ENCODE assay signal across 8 cellular contexts in the genomic region with DNA sequence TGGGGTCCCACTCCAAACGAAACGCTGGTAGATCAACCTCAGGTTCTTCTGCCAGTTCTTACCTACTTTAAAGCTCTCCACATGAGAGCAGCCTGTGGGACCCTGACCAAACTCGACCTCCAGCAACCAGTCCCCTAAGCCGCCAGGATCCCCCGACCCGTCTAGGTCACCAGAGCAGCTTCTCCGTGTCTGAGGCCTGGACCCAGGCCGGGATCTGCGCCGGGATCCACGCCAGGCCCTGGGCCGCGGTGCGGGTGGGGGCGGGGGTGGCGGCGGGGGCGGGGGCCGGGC. TPM values are rescaled to one million over a fixed set of nuclear protein-coding genes. Genes with fewer than 3 reads are reported as not detected.
DNase-seq lines count a peak whose midpoint lies in the region; ATAC-seq and TF ChIP-seq lines count a peak whose summit lies in the region.

No MANE protein-coding gene starts in this region.

- BruUV-seq in mammary epithelial cell (replicated peaks; lab: Mats Ljungman, UMichigan): no TSS peak

- intact Hi-C loops in mammary epithelial cell (cut with micrococcal nuclease): no loop called here

- no peaks in the 10 kb centered on the region for H3K27me3 ChIP-seq in CD4-positive, CD25-positive, alpha-beta regulatory T cell (ENCODE audit: control insufficient read depth, insufficient read depth, low read length)
- no peaks in the 10 kb centered on the region for H3K27me3 ChIP-seq in mammary epithelial cell (ENCODE audit: insufficient read depth, low read length)

- H3K4me2 ChIP-seq in mammary epithelial cell (ENCODE audit: insufficient read depth, low read depth, low read length): no peak overlapping the region

- WGBS in mammary epithelial cell (ENCODE audit: low coverage, missing lambda C conversion rate): 26% methylated on average over 8 of the region's 19 CpGs

- H4K20me1 ChIP-seq in mammary epithelial cell (ENCODE audit: insufficient read depth, low read length): no peaks in the 10 kb centered on the region

- H3K36me3 ChIP-seq in CD4-positive, CD25-positive, alpha-beta regulatory T cell (ENCODE audit: control insufficient read depth, insufficient read depth, low read length): no peaks in the 10 kb centered on the region
- H3K36me3 ChIP-seq in mammary epithelial cell (ENCODE audit: insufficient read depth, low read length): no peaks in the 10 kb centered on the region

- no peaks in the 10 kb centered on the region for H3K36me3 Mint-ChIP-seq in CD4-positive, CD25-positive, alpha-beta regulatory T cell
- peaks cover 3% of the 10 kb centered on the region for H3K36me3 Mint-ChIP-seq in nephron (ENCODE audit: low read depth)

- H3K4me3 Mint-ChIP-seq in CD4-positive, CD25-positive, alpha-beta regulatory T cell: peak overlapping the region; percentile 87 to 99 (median 90)
- peak overlapping the region; percentile 77 to 91 (median 88) for H3K4me3 Mint-ChIP-seq in nephron

- peak overlapping the region; percentile 59 for H3K4me3 ChIP-seq in CD4-positive, CD25-positive, alpha-beta regulatory T cell (ENCODE audit: low read depth, low read length)
- peak overlapping the region in 1 of 3 experiments; percentile 9 for H3K4me3 ChIP-seq in mammary epithelial cell (replicated peaks in 1 of 3; ENCODE audit: insufficient read depth in 1 of 3, low read depth in 2 of 3, low read length in 3 of 3)

- H3K79me2 ChIP-seq in mammary epithelial cell (ENCODE audit: insufficient read depth, low read length): no peaks in the 10 kb centered on the region

- in situ Hi-C loops in mammary epithelial cell (cut with MboI; ENCODE audit: low sequenced_read_pairs in 2 of 2): no loop called here

- no peak overlapping the region for H3K9ac ChIP-seq in mammary epithelial cell (ENCODE audit: insufficient read depth, low read length)

- H3K4me1 Mint-ChIP-seq in CD4-positive, CD25-positive, alpha-beta regulatory T cell: peaks cover 0 to 26% (median 6%) of the 10 kb centered on the region in 4 donors
- peaks cover 17% of the 10 kb centered on the region for H3K4me1 Mint-ChIP-seq in nephron

- H3K9me3 Mint-ChIP-seq in CD4-positive, CD25-positive, alpha-beta regulatory T cell: no peaks in the 10 kb centered on the region
- H3K9me3 Mint-ChIP-seq in nephron: peaks cover 13% of the 10 kb centered on the region

- peak in 1 of 3 donors; percentile 22 for DNase-seq in CD4-positive, CD25-positive, alpha-beta regulatory T cell
- DNase-seq in mammary epithelial cell (no peak), NCI-H446 treated with DMSO at 0.1 percent for 48 hours (lab: John Stamatoyannopoulos, UW) (no peak)

- peaks cover 4% of the 10 kb centered on the region for H3K27me3 Mint-ChIP-seq in CD4-positive, CD25-positive, alpha-beta regulatory T cell
- H3K27me3 Mint-ChIP-seq in nephron (ENCODE audit: low read depth): no peaks in the 10 kb centered on the region

- peak in 1 of 2 donors; percentile 2 for ATAC-seq in CD4-positive, CD25-positive, alpha-beta regulatory T cell (ENCODE audit: low read depth in 2 of 2)
- peak; percentile 5 for ATAC-seq in HG02852 (IDR thresholded peaks at IDR 0.05; ENCODE audit: unreplicated experiment)
- ATAC-seq in GM18907 (IDR thresholded peaks at IDR 0.05; ENCODE audit: unreplicated experiment): no peak
- no peak for ATAC-seq in HG03520 (IDR thresholded peaks at IDR 0.05; ENCODE audit: unreplicated experiment)
- no peak for ATAC-seq in HG03469 (IDR thresholded peaks at IDR 0.05; ENCODE audit: unreplicated experiment)

- H3K9me3 ChIP-seq in CD4-positive, CD25-positive, alpha-beta regulatory T cell (ENCODE audit: control insufficient read depth in 2 of 2, low read length in 2 of 2): no peaks in the 10 kb centered on the region
- H3K9me3 ChIP-seq in mammary epithelial cell (replicated peaks; ENCODE audit: insufficient read depth, low read length): peaks cover 7% of the 10 kb centered on the region

- peaks cover 3% of the 10 kb centered on the region for H3K4me1 ChIP-seq in CD4-positive, CD25-positive, alpha-beta regulatory T cell (ENCODE audit: control insufficient read depth, insufficient read depth, low read length, poor library complexity, severe bottlenecking)
- peaks cover 4% of the 10 kb centered on the region for H3K4me1 ChIP-seq in mammary epithelial cell (ENCODE audit: insufficient read depth, low read length)

- CTCF ChIA-PET in mammary epithelial cell (lab: Charles Lee; ENCODE audit: low non-redundant PET): no interaction called here

- TF ChIP-seq CTCF in mammary epithelial cell (conservative IDR thresholded peaks at IDR 0.05 in 1 of 2, IDR thresholded peaks at IDR 0.05 in 1 of 2; ENCODE audit: extremely low read depth in 1 of 2, insufficient read depth in 1 of 2, low read depth in 1 of 2, low read length in 2 of 2): no peak
- TF ChIP-seq CTCF in nephron (IDR thresholded peaks at IDR 0.05; ENCODE audit: unreplicated experiment in 3 of 3): no peak

- dilution Hi-C loops in mammary epithelial cell (cut with HindIII; ENCODE audit: low sequenced_read_pairs): no loop called here

- H3K27ac ChIP-seq in CD4-positive, CD25-positive, alpha-beta regulatory T cell (ENCODE audit: insufficient read depth, low read length, poor library complexity, severe bottlenecking): peak overlapping the region; percentile 51
- H3K27ac ChIP-seq in mammary epithelial cell (ENCODE audit: insufficient read depth, low read depth, low read length): no peak overlapping the region

- H2AFZ ChIP-seq in mammary epithelial cell (ENCODE audit: low read depth, low read length): peak overlapping the region; percentile 64

- peak overlapping the region; percentile 85 to 95 (median 87) for H3K27ac Mint-ChIP-seq in CD4-positive, CD25-positive, alpha-beta regulatory T cell
- peak overlapping the region; percentile 98 to 100 (median 99) for H3K27ac Mint-ChIP-seq in nephron

RNA-seq across cellular contexts. Expression of gene USP51, which starts 1.4 kb away (rescaled TPM):
- total RNA-seq in CD4-positive, CD25-positive, alpha-beta regulatory T cell: 2.0 TPM
- under 1 TPM; 0.15 to 0.42 (median 0.35) TPM for polyA plus RNA-seq in CD4-positive, CD25-positive, alpha-beta regulatory T cell
- total RNA-seq in mammary epithelial cell: 1 to 10 TPM in 1 of 2 donors, under 1 TPM in 1; 0.28 to 2.3 TPM
- polyA plus RNA-seq in mammary epithelial cell: 0.28 TPM
- polyA minus RNA-seq in mammary epithelial cell: not detected

RNA-seq across cellular contexts. Expression of gene MAGEH1, which starts 36.3 kb away (rescaled TPM):
- total RNA-seq in CD4-positive, CD25-positive, alpha-beta regulatory T cell: 26.6 TPM
- 10 to 100 TPM; 78.3 to 86.6 (median 85.8) TPM for polyA plus RNA-seq in CD4-positive, CD25-positive, alpha-beta regulatory T cell
- total RNA-seq in mammary epithelial cell: 1 to 10 TPM; 5.2 to 8.2 TPM
- 7.1 TPM for polyA plus RNA-seq in mammary epithelial cell
- 3.8 TPM for polyA minus RNA-seq in mammary epithelial cell
